Comparison of ENCODE assay signal across 9 cellular contexts in genomic region chr5:133287500-133287899, GRCh38.
DNase-seq lines count a peak whose midpoint lies in the region; ATAC-seq and TF ChIP-seq lines count a peak whose summit lies in the region.
"Had no signal": no experiment of that assay in that cellular context is flagged by ENCODE, and none has a peak within 500 bp of the region (broad histone marks: within the 10 kb centered on the region; RNA-seq: fewer than 3 reads in every experiment).

No MANE protein-coding gene starts in this region.

- no peaks in the 10 kb centered on the region for H3K27me3 ChIP-seq in breast epithelium
- H3K27me3 ChIP-seq in Panc1 (ENCODE audit: control insufficient read depth, insufficient read depth, low read length) = no peaks in the 10 kb centered on the region
- no peaks in the 10 kb centered on the region for H3K27me3 ChIP-seq in aorta (ENCODE audit: control insufficient read depth in 1 of 2, insufficient read depth in 2 of 2, low read length in 1 of 2)

- POLR2A ChIA-PET in MCF 10A (lab: Yijun Ruan, JAX) = interaction anchor here (0.7 to 4.2 kb wide), 5 partner anchors 42 to 175 kb away, joined by 3 to 32 read pairs (median 5); no protein-coding TSS in a partner anchor
- POLR2A ChIA-PET in Panc1 (lab: Charles Lee) = no interaction called here

- H3K4me1 ChIP-seq in breast epithelium (no peaks in the 10 kb centered on the region), Panc1 (ENCODE audit: control insufficient read depth, insufficient read depth, low read length) (no peaks in the 10 kb centered on the region), aorta (ENCODE audit: control insufficient read depth in 1 of 2, insufficient read depth in 2 of 2, low read length in 2 of 2) (no peaks in the 10 kb centered on the region)

- in situ Hi-C loops in Panc1 (cut with HindIII; ENCODE audit: low pct_unique_long_range_greater_than_20kb, low sequenced_read_pairs) = no loop called here

- H3K9me3 ChIP-seq in breast epithelium (no peaks in the 10 kb centered on the region), Panc1 (ENCODE audit: control insufficient read depth, insufficient read depth, low read depth, low read length) (no peaks in the 10 kb centered on the region), aorta (ENCODE audit: control insufficient read depth, low read length) (no peaks in the 10 kb centered on the region)

- DNase-seq in MCF 10A (ENCODE audit: unreplicated experiment) = peak; percentile 67
- no peak for DNase-seq in breast epithelium (ENCODE audit: low spot score in 2 of 2)
- DNase-seq in Panc1 (ENCODE audit: low read depth, low spot score) = peak; percentile 28
- peak; percentile 73 for DNase-seq in astrocyte of the hippocampus (ENCODE audit: low read depth, low spot score)
- peak; percentile 56 for DNase-seq in medulla oblongata (ENCODE audit: extremely low spot score)
- DNase-seq in aorta = peak in 1 of 2 donors; percentile 79

- no peak overlapping the region for H3K4me3 Mint-ChIP-seq in MCF 10A (ENCODE audit: unreplicated experiment)
- H3K4me3 Mint-ChIP-seq: activated naive CD8-positive, alpha-beta T cell had no signal

- no peaks in the 10 kb centered on the region for H3K9me3 Mint-ChIP-seq in MCF 10A (ENCODE audit: unreplicated experiment)

- intact Hi-C loops in MCF 10A (cut with micrococcal nuclease) (loop anchor here (1.0 to 5.0 kb wide), 2 partner anchors 40 to 176 kb away; no protein-coding TSS in a partner anchor), breast epithelium (cut with DNase I; ENCODE audit: low total_unique reads) (no loop called here), Panc1 (cut with micrococcal nuclease; ENCODE audit: unreplicated experiment) (loop anchor here (1.0 kb wide), 1 partner anchor 176 kb away; no protein-coding TSS in a partner anchor), aorta (cut with DNase I) (loop anchor here (5.0 to 10.0 kb wide), 2 partner anchors 173 to 175 kb away; no protein-coding TSS in a partner anchor)

- no peaks in the 10 kb centered on the region for H3K36me3 ChIP-seq in breast epithelium
- no peaks in the 10 kb centered on the region for H3K36me3 ChIP-seq in Panc1 (ENCODE audit: control insufficient read depth, insufficient read depth, low read length)
- H3K36me3 ChIP-seq in aorta (ENCODE audit: control insufficient read depth in 1 of 2, insufficient read depth in 2 of 2, low read length in 1 of 2) = no peaks in the 10 kb centered on the region

- H3K4me1 Mint-ChIP-seq in MCF 10A (ENCODE audit: insufficient read depth, unreplicated experiment) = peaks cover 38% of the 10 kb centered on the region

- no peak for TF ChIP-seq POLR2A in breast epithelium (IDR thresholded peaks at IDR 0.05)

- H3K27ac Mint-ChIP-seq in MCF 10A (ENCODE audit: low read depth, unreplicated experiment) = no peak overlapping the region
- H3K27ac Mint-ChIP-seq: activated naive CD8-positive, alpha-beta T cell had no signal

- H3K27ac ChIP-seq in breast epithelium = no peak overlapping the region
- no peak overlapping the region for H3K27ac ChIP-seq in Panc1 (ENCODE audit: low read length)
- no peak overlapping the region for H3K27ac ChIP-seq in aorta (ENCODE audit: low read depth in 1 of 2, low read length in 2 of 2)

- TF ChIP-seq CTCF in MCF 10A (IDR thresholded peaks at IDR 0.05; ENCODE audit: unreplicated experiment) = peak; percentile 66
- peak in 1 of 3 donors; percentile 32 for TF ChIP-seq CTCF in breast epithelium (IDR thresholded peaks at IDR 0.05)
- no peak; the same call in 1 of the 2 replicates for TF ChIP-seq CTCF in Panc1 (IDR thresholded peaks at IDR 0.05)

- no peak overlapping the region for H3K4me3 ChIP-seq in breast epithelium
- no peak overlapping the region for H3K4me3 ChIP-seq in Panc1 (ENCODE audit: low read depth in 2 of 2, low read length in 2 of 2)
- H3K4me3 ChIP-seq in aorta (ENCODE audit: low read length in 2 of 2) = no peak overlapping the region

- whole genome bisulfite sequencing in aorta, 2 donors = 73 to 76% methylated on average over 3 of the region's 3 CpGs

- CTCF ChIA-PET in MCF 10A (lab: Yijun Ruan, JAX) (interaction anchor here (0.6 to 10.3 kb wide), 24 partner anchors 9 to 590 kb away, joined by 3 to 141 read pairs (median 3); no protein-coding TSS in a partner anchor), Panc1 (lab: Charles Lee) (interaction anchor here (0.6 to 0.7 kb wide), 2 partner anchors 33 to 173 kb away, joined by 3 to 5 read pairs; no protein-coding TSS in a partner anchor)

- H3K27me3 Mint-ChIP-seq in MCF 10A (ENCODE audit: insufficient read depth, unreplicated experiment) = no peaks in the 10 kb centered on the region
- H3K27me3 Mint-ChIP-seq: activated naive CD8-positive, alpha-beta T cell had no signal

- ATAC-seq in Panc1 (peak; percentile 82), aorta (ENCODE audit: low FRiP score) (peak; percentile 47), HG03280 (IDR thresholded peaks at IDR 0.05; ENCODE audit: unreplicated experiment) (no peak), GM19463 (IDR thresholded peaks at IDR 0.05; ENCODE audit: unreplicated experiment) (no peak)

- no TSS peak for BruUV-seq in MCF 10A (replicated peaks; lab: Mats Ljungman, UMichigan)
- BruUV-seq in Panc1 (replicated peaks; lab: Mats Ljungman, UMichigan) = no TSS peak

- H3K36me3 Mint-ChIP-seq in MCF 10A (ENCODE audit: insufficient read depth, unreplicated experiment) = no peaks in the 10 kb centered on the region
- H3K36me3 Mint-ChIP-seq: activated naive CD8-positive, alpha-beta T cell had no signal

Comparison
In these comparisons a context has a peak if more than half of its experiments do, and no peak if none do; other contexts are left out.
1. DNase-seq: peak in MCF 10A (single experiment), Panc1 (single experiment), astrocyte of the hippocampus (single experiment) and medulla oblongata (single experiment); none in breast epithelium (0 of 2).
2. ATAC-seq: peak in Panc1 (single experiment) and aorta (single experiment); none in HG03280 (single experiment) and GM19463 (single experiment).